Comparison of ENCODE assay signal across 18 cellular contexts in genomic region chr5:122142480-122142879, GRCh38. TPM values are rescaled to one million over a fixed set of nuclear protein-coding genes. Genes with fewer than 3 reads are reported as not detected.
DNase-seq lines count a peak whose midpoint lies in the region; ATAC-seq, FAIRE-seq and TF ChIP-seq lines count a peak whose summit lies in the region.
"Had no signal": no experiment of that assay in that cellular context is flagged by ENCODE, and none has a peak within 500 bp of the region (broad histone marks: within the 10 kb centered on the region; RNA-seq: fewer than 3 reads in every experiment).

No MANE protein-coding gene starts in this region.

- TF ChIP-seq CTCF in AG10803 (conservative IDR thresholded peaks at IDR 0.05; ENCODE audit: low read length) (no peak), astrocyte of the cerebellum (IDR thresholded peaks at IDR 0.05; ENCODE audit: low read depth, low read length, missing control alignments) (no peak), keratinocyte (optimal IDR thresholded peaks at IDR 0.05 in 1 of 3, IDR thresholded peaks at IDR 0.05 in 1 of 3, conservative IDR thresholded peaks at IDR 0.05 in 1 of 3; ENCODE audit: extremely low read depth in 1 of 3, insufficient read depth in 2 of 3, low read length in 3 of 3) (no peak)

- FAIRE-seq in keratinocyte (lab: Jason Lieb, UNC): peak; percentile 46

- WGBS in right cardiac atrium: 80% methylated on average over 4 of the region's 4 CpGs

- H2AFZ ChIP-seq in keratinocyte (ENCODE audit: control insufficient read depth, low read length) (peak overlapping the region; percentile 27), Karpas-422 (ENCODE audit: low read length) (no peak overlapping the region)

- H3K4me3 Mint-ChIP-seq in stimulated activated memory B cell treated with anti-CD40 and anti-IgM and Interleukin-4, amounts not matched to agents 10 μg/mL and 1 μg/mL and 100 μg/mL, for 72 hours: no peak overlapping the region
- H3K4me3 Mint-ChIP-seq: activated CD4-positive, alpha-beta memory T cell treated with anti-CD3 and anti-CD28 coated beads for 36 hours had no signal

- H3K9ac ChIP-seq in keratinocyte (ENCODE audit: control insufficient read depth, extremely low read depth, insufficient read depth, low read length): peak overlapping the region; percentile 33
- H3K9ac ChIP-seq in Karpas-422 (ENCODE audit: low read length): no peak overlapping the region
- H3K9ac ChIP-seq: BLaER1 had no signal

- H3K9me2 ChIP-seq in Karpas-422 (replicated peaks; ENCODE audit: insufficient read depth, low read length): no peaks in the 10 kb centered on the region

- ATAC-seq in HG02623 (IDR thresholded peaks at IDR 0.05; ENCODE audit: unreplicated experiment): no peak
- no peak for ATAC-seq in right cardiac atrium
- no peak for ATAC-seq in stimulated activated memory B cell treated with anti-CD40 and anti-IgM and Interleukin-4, amounts not matched to agents 10 μg/mL and 1 μg/mL and 100 μg/mL, for 72 hours
- ATAC-seq: esophagus mucosa; psoas muscle; stimulated activated naive CD8-positive, alpha-beta T cell treated with anti-CD3 and anti-CD28 coated beads, Interleukin-15, Interleukin-2, amounts not matched to agents 100 U/mL and 50 U/mL, for 24 hours had no signal

- H3K4me3 ChIP-seq in AG10803 (ENCODE audit: low read length) (no peak overlapping the region), astrocyte of the cerebellum (ENCODE audit: low read depth, low read length) (no peak overlapping the region), keratinocyte (ENCODE audit: control insufficient read depth in 2 of 3, extremely low read depth in 1 of 3, insufficient read depth in 2 of 3, low read depth in 1 of 3, low read length in 3 of 3) (no peak overlapping the region), right cardiac atrium (ENCODE audit: low read length) (no peak overlapping the region), Karpas-422 (ENCODE audit: low read length) (no peak overlapping the region)
- H3K4me3 ChIP-seq: BLaER1, psoas muscle had no signal

- H3K9me3 ChIP-seq in keratinocyte (ENCODE audit: control insufficient read depth, low read depth, low read length) (no peaks in the 10 kb centered on the region), right cardiac atrium (ENCODE audit: control insufficient read depth, low read length) (no peaks in the 10 kb centered on the region), Karpas-422 (ENCODE audit: low read length) (no peaks in the 10 kb centered on the region)
- H3K9me3 ChIP-seq: BLaER1, psoas muscle had no signal

- H3K4me2 ChIP-seq in keratinocyte (ENCODE audit: control insufficient read depth, extremely low read depth, insufficient read depth, low read depth, low read length): peak overlapping the region; percentile 20
- no peak overlapping the region for H3K4me2 ChIP-seq in Karpas-422 (ENCODE audit: low read depth, low read length, poor library complexity, severe bottlenecking)
- H3K4me2 ChIP-seq: BLaER1 had no signal

- no peaks in the 10 kb centered on the region for H3K36me3 ChIP-seq in keratinocyte (ENCODE audit: control insufficient read depth in 2 of 2, extremely low read depth in 1 of 2, insufficient read depth in 2 of 2, low read length in 2 of 2)
- H3K36me3 ChIP-seq in Karpas-422 (ENCODE audit: insufficient read depth, low read length): no peaks in the 10 kb centered on the region
- H3K36me3 ChIP-seq: BLaER1 had no signal

- in situ Hi-C loops in astrocyte of the cerebellum (cut with HindIII; ENCODE audit: low sequenced_read_pairs): no loop called here

- H3K27ac Mint-ChIP-seq in stimulated activated memory B cell treated with anti-CD40 and anti-IgM and Interleukin-4, amounts not matched to agents 10 μg/mL and 1 μg/mL and 100 μg/mL, for 72 hours: no peak overlapping the region
- H3K27ac Mint-ChIP-seq: activated CD4-positive, alpha-beta memory T cell treated with anti-CD3 and anti-CD28 coated beads for 36 hours had no signal

- peak overlapping the region; percentile 65 for H3K27ac ChIP-seq in keratinocyte (ENCODE audit: control insufficient read depth, insufficient read depth, low read length)
- no peak overlapping the region for H3K27ac ChIP-seq in right cardiac atrium (ENCODE audit: low read length)
- H3K27ac ChIP-seq in Karpas-422 (ENCODE audit: low read length): no peak overlapping the region
- H3K27ac ChIP-seq: BLaER1, psoas muscle had no signal

- no peaks in the 10 kb centered on the region for H3K9me1 ChIP-seq in keratinocyte (ENCODE audit: control insufficient read depth, extremely low read depth, insufficient read depth, low read length)

- H4K20me1 ChIP-seq in keratinocyte (ENCODE audit: control insufficient read depth, extremely low read depth, insufficient read depth, low read length) (no peaks in the 10 kb centered on the region), Karpas-422 (ENCODE audit: insufficient read depth, low read depth, low read length) (no peaks in the 10 kb centered on the region)
- H4K20me1 ChIP-seq: BLaER1 had no signal

- H3K4me1 ChIP-seq in keratinocyte (ENCODE audit: control insufficient read depth, extremely low read depth, insufficient read depth, low read length) (peaks cover 6% of the 10 kb centered on the region), right cardiac atrium (ENCODE audit: control insufficient read depth, insufficient read depth, low read length) (no peaks in the 10 kb centered on the region), Karpas-422 (ENCODE audit: low read length) (no peaks in the 10 kb centered on the region)
- H3K4me1 ChIP-seq: BLaER1, psoas muscle had no signal

- no peaks in the 10 kb centered on the region for H3K4me1 Mint-ChIP-seq in stimulated activated memory B cell treated with anti-CD40 and anti-IgM and Interleukin-4, amounts not matched to agents 10 μg/mL and 1 μg/mL and 100 μg/mL, for 72 hours

- intact Hi-C loops in right cardiac atrium (cut with DNase I): no loop called here

- no peaks in the 10 kb centered on the region for H3K27me3 Mint-ChIP-seq in stimulated activated memory B cell treated with anti-CD40 and anti-IgM and Interleukin-4, amounts not matched to agents 10 μg/mL and 1 μg/mL and 100 μg/mL, for 72 hours
- H3K27me3 Mint-ChIP-seq: activated CD4-positive, alpha-beta memory T cell treated with anti-CD3 and anti-CD28 coated beads for 36 hours had no signal

- H3K79me2 ChIP-seq in keratinocyte (ENCODE audit: control insufficient read depth, insufficient read depth, low read length) (no peaks in the 10 kb centered on the region), Karpas-422 (ENCODE audit: low read length) (no peaks in the 10 kb centered on the region)

- DNase-seq in AG10803 (ENCODE audit: low read depth) (peak; percentile 83), HT1080 (ENCODE audit: low read depth) (peak; percentile 97), astrocyte of the cerebellum (ENCODE audit: low read depth) (peak; percentile 53), keratinocyte (ENCODE audit: low read depth, low spot score) (no peak), right cardiac atrium (no peak), Karpas-422 (no peak)
- DNase-seq: activated CD4-positive, alpha-beta memory T cell treated with anti-CD3 and anti-CD28 coated beads for 36 hours; activated gamma-delta T cell; H7; NCI-H1092 treated with DMSO at 0.1 percent for 48 hours; NCI-H345; psoas muscle; stimulated activated naive CD8-positive, alpha-beta T cell treated with anti-CD3 and anti-CD28 coated beads, Interleukin-15, Interleukin-2, amounts not matched to agents 100 U/mL and 50 U/mL, for 24 hours; T1000 had no signal

- H3K27me3 ChIP-seq in keratinocyte (ENCODE audit: control insufficient read depth, extremely low read depth, insufficient read depth, low read length): no peaks in the 10 kb centered on the region
- no peaks in the 10 kb centered on the region for H3K27me3 ChIP-seq in right cardiac atrium (ENCODE audit: control insufficient read depth, insufficient read depth)
- H3K27me3 ChIP-seq in Karpas-422 (ENCODE audit: low read length): no peaks in the 10 kb centered on the region
- H3K27me3 ChIP-seq: BLaER1 had no signal

- dilution Hi-C loops in keratinocyte (cut with MboI; ENCODE audit: extremely low pct_ligation_motif_present, low sequenced_read_pairs): no loop called here

- H3K9me3 Mint-ChIP-seq in stimulated activated memory B cell treated with anti-CD40 and anti-IgM and Interleukin-4, amounts not matched to agents 10 μg/mL and 1 μg/mL and 100 μg/mL, for 72 hours: no peaks in the 10 kb centered on the region
- H3K9me3 Mint-ChIP-seq: activated CD4-positive, alpha-beta memory T cell treated with anti-CD3 and anti-CD28 coated beads for 36 hours had no signal

- H3K36me3 Mint-ChIP-seq in stimulated activated memory B cell treated with anti-CD40 and anti-IgM and Interleukin-4, amounts not matched to agents 10 μg/mL and 1 μg/mL and 100 μg/mL, for 72 hours: no peaks in the 10 kb centered on the region
- H3K36me3 Mint-ChIP-seq: activated CD4-positive, alpha-beta memory T cell treated with anti-CD3 and anti-CD28 coated beads for 36 hours had no signal

RNA-seq across cellular contexts. Expression of gene ZNF474, which starts 13.1 kb away (rescaled TPM):
- 0.08 TPM in 1 of 2 replicates, not detected in the other for total RNA-seq in HT1080 (2014; rRNA removed; shearing (Covaris generic))
- polyA plus RNA-seq in HT1080 (2015; cell fraction: cytosol; rRNA removed): 0.07 and 0.28 TPM in 2 replicates
- polyA plus RNA-seq in HT1080 (2015; cell fraction: nucleus; rRNA removed): 0.06 and 0.60 TPM in 2 replicates
- polyA plus RNA-seq in keratinocyte (0.05 to 0.08 TPM in 2 of 3 replicates, not detected in the other), right cardiac atrium (not detected)
- 0.59 TPM for polyA plus RNA-seq in keratinocyte (2011; ENCODE audit: low read depth)
- polyA plus RNA-seq in keratinocyte (2011; cell fraction: cytosol; rRNA removed): 0.04 and 0.15 TPM in 2 replicates
- 0.20 and 0.23 TPM in 2 replicates for polyA plus RNA-seq in keratinocyte (2011; cell fraction: nucleus; rRNA removed)
- 0.13 TPM in 1 of 2 replicates, not detected in the other for polyA plus RNA-seq in keratinocyte (2012; ENCODE audit: low replicate concordance)
- 0.46 TPM in 1 of 3 replicates, not detected in the others for polyA minus RNA-seq in keratinocyte
- polyA minus RNA-seq in keratinocyte (2011; cell fraction: cytosol; rRNA and poly(A)+ RNA removed): not detected
- polyA minus RNA-seq in keratinocyte (2011; cell fraction: nucleus; rRNA and poly(A)+ RNA removed): not detected in 2 replicates
- under 1 TPM in 2 of 4 donors, not detected in 2; 0.25 to 0.32 TPM for total RNA-seq in right cardiac atrium
- not detected in 2 replicates for total RNA-seq in Karpas-422 (2014; rRNA removed; shearing (Covaris generic); ENCODE audit: low replicate concordance)
- total RNA-seq: activated CD4-positive, alpha-beta memory T cell treated with anti-CD3 and anti-CD28 coated beads for 36 hours; esophagus mucosa; H7 had no signal

Comparison
In these comparisons a context has a peak if more than half of its experiments do, and no peak if none do; other contexts are left out.
1. DNase-seq: peak in AG10803 (single experiment), HT1080 (single experiment) and astrocyte of the cerebellum (single experiment); none in keratinocyte (single experiment), right cardiac atrium (0 of 3) and Karpas-422 (single experiment).